32 cellular contexts compared by ENCODE assay signal in the genomic region with DNA sequence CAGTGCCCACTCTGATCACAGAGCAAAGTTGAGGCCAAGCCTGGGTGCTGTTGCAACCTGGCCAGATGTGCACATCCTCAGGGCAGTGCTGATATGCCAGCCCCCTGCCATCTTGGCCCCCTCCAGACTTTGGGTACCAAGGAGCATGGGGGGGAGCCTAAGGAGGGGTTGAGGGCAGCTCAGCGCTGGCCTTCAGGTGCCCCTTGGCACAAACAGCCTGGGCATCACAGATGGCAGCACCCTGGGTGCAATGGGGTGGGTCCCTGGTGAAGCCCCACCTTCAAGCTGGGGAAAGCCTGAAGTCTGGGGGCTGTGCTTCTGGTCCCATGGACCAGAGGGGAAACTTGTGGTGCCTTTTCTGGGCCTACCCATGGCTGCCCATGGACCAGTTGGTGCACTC.
A peak's percentile ranks its signal among the peaks of the same experiment; 100 is the strongest.
DNase-seq lines count a peak whose midpoint lies in the region; ATAC-seq and TF ChIP-seq lines count a peak whose summit lies in the region.
"Had no signal": no experiment of that assay in that cellular context is flagged by ENCODE, and none has a peak within 500 bp of the region (broad histone marks: within the 10 kb centered on the region; RNA-seq: fewer than 3 reads in every experiment).

No MANE protein-coding gene starts in this region.

- peaks cover 3% of the 10 kb centered on the region for H3K27me3 Mint-ChIP-seq in chondrocyte (ENCODE audit: low read depth)
- H3K27me3 Mint-ChIP-seq in neural progenitor cell (ENCODE audit: insufficient read depth, low read depth), result no peaks in the 10 kb centered on the region
- H3K27me3 Mint-ChIP-seq: B cell; CD4-positive, alpha-beta memory T cell; CD4-positive, alpha-beta T cell; CD4-positive, CD25-positive, alpha-beta regulatory T cell; CD8-positive, alpha-beta memory T cell had no signal

- H3K27ac ChIP-seq in aorta (ENCODE audit: low read depth in 1 of 2, low read length in 2 of 2) (no peak overlapping the region), Karpas-422 (ENCODE audit: low read length) (no peak overlapping the region), neural progenitor cell (no peak overlapping the region)
- H3K27ac ChIP-seq: 22Rv1, A549, BLaER1, C4-2B had no signal

- no peak overlapping the region for H3K9ac ChIP-seq in Karpas-422 (ENCODE audit: low read length)
- H3K9ac ChIP-seq in neural progenitor cell, result no peak overlapping the region
- H3K9ac ChIP-seq: BLaER1 had no signal

- H3K27ac Mint-ChIP-seq in chondrocyte (ENCODE audit: unreplicated experiment) (no peak overlapping the region), neural progenitor cell (no peak overlapping the region)
- H3K27ac Mint-ChIP-seq: B cell; CD4-positive, alpha-beta memory T cell; CD4-positive, alpha-beta T cell; CD4-positive, CD25-positive, alpha-beta regulatory T cell; CD8-positive, alpha-beta memory T cell; CD8-positive, alpha-beta T cell had no signal

- H3K36me3 ChIP-seq in aorta (ENCODE audit: control insufficient read depth in 1 of 2, insufficient read depth in 2 of 2, low read length in 1 of 2), result no peaks in the 10 kb centered on the region
- H3K36me3 ChIP-seq in Karpas-422 (ENCODE audit: insufficient read depth, low read length), result no peaks in the 10 kb centered on the region
- H3K36me3 ChIP-seq in neural progenitor cell, result no peaks in the 10 kb centered on the region
- H3K36me3 ChIP-seq: BE2C; BLaER1; BLaER1 treated with 17β-estradiol and CSF1 and Interleukin-3, amounts not matched to agents 10 nM and 100 nM had no signal

- H3K9me3 Mint-ChIP-seq in chondrocyte (ENCODE audit: low read depth), result peaks cover 3% of the 10 kb centered on the region
- H3K9me3 Mint-ChIP-seq in neural progenitor cell, result peaks cover 3% of the 10 kb centered on the region
- H3K9me3 Mint-ChIP-seq: CD4-positive, alpha-beta T cell had no signal

- TF ChIP-seq CTCF in chondrocyte (IDR thresholded peaks at IDR 0.05) (no peak), neural progenitor cell (IDR thresholded peaks at IDR 0.05) (no peak)

- H3K36me3 Mint-ChIP-seq in chondrocyte (ENCODE audit: low read depth) (no peaks in the 10 kb centered on the region), neural progenitor cell (no peaks in the 10 kb centered on the region)
- H3K36me3 Mint-ChIP-seq: CD14-positive monocyte; CD4-positive, alpha-beta memory T cell; CD4-positive, CD25-positive, alpha-beta regulatory T cell; CD8-positive, alpha-beta memory T cell; CD8-positive, alpha-beta T cell had no signal

- H4K20me1 ChIP-seq in Karpas-422 (ENCODE audit: insufficient read depth, low read depth, low read length) (no peaks in the 10 kb centered on the region), neural progenitor cell (ENCODE audit: low read depth) (no peaks in the 10 kb centered on the region)
- H4K20me1 ChIP-seq: BLaER1; BLaER1 treated with 17β-estradiol and CSF1 and Interleukin-3, amounts not matched to agents 10 nM and 100 nM had no signal

- peak; percentile 60 for DNase-seq in chondrocyte (ENCODE audit: low spot score)
- no peak for DNase-seq in aorta
- no peak for DNase-seq in Karpas-422
- DNase-seq in neural progenitor cell (ENCODE audit: low spot score), result no peak
- DNase-seq: 8988T; ACHN; AML-193; BE2C; C1 segment of cervical spinal cord; Caco-2; Calu3; CD4-positive, alpha-beta memory T cell; CD4-positive, alpha-beta T cell; CD4-positive, CD25-positive, alpha-beta regulatory T cell; CD8-positive, alpha-beta memory T cell; CD8-positive, alpha-beta T cell; COR-L47; DMS 273 treated with DMSO at 0.1 percent for 48 hours; DMS153; DMS79; DMS79 treated with DMSO at 0.1 percent for 48 hours; DND-41; EL had no signal

- ATAC-seq in esophagus mucosa (peak; percentile 13), aorta (ENCODE audit: low FRiP score) (peak; percentile 11), GM19452 (IDR thresholded peaks at IDR 0.05; ENCODE audit: unreplicated experiment) (no peak)
- ATAC-seq: A549; CD8-positive, alpha-beta T cell had no signal

- no peaks in the 10 kb centered on the region for H3K9me2 ChIP-seq in Karpas-422 (replicated peaks; ENCODE audit: insufficient read depth, low read length)

- H3K9me3 ChIP-seq in aorta (ENCODE audit: control insufficient read depth, low read length) (no peaks in the 10 kb centered on the region), Karpas-422 (ENCODE audit: low read length) (peaks cover 27% of the 10 kb centered on the region), neural progenitor cell (ENCODE audit: low read depth) (no peaks in the 10 kb centered on the region)
- H3K9me3 ChIP-seq: A549, BE2C, Caco-2 had no signal

- H3K4me2 ChIP-seq in Karpas-422 (ENCODE audit: low read depth, low read length, poor library complexity, severe bottlenecking), result no peak overlapping the region
- no peak overlapping the region for H3K4me2 ChIP-seq in neural progenitor cell
- H3K4me2 ChIP-seq: A549; BLaER1; BLaER1 treated with 17β-estradiol and CSF1 and Interleukin-3, amounts not matched to agents 10 nM and 100 nM had no signal

- 67 to 100% methylated on average over 1 of the region's 1 CpG for WGBS in aorta, 2 donors

- no peaks in the 10 kb centered on the region for H3K27me3 ChIP-seq in aorta (ENCODE audit: control insufficient read depth in 1 of 2, insufficient read depth in 2 of 2, low read length in 1 of 2)
- no peaks in the 10 kb centered on the region for H3K27me3 ChIP-seq in Karpas-422 (ENCODE audit: low read length)
- H3K27me3 ChIP-seq in neural progenitor cell, result no peaks in the 10 kb centered on the region
- H3K27me3 ChIP-seq: BE2C had no signal

- intact Hi-C loops in aorta (cut with DNase I), result no loop called here

- no peak overlapping the region for H3K4me3 ChIP-seq in aorta (ENCODE audit: low read length in 2 of 2)
- no peak overlapping the region for H3K4me3 ChIP-seq in Karpas-422 (ENCODE audit: low read length)
- H3K4me3 ChIP-seq in neural progenitor cell, result no peak overlapping the region
- H3K4me3 ChIP-seq: A549; BLaER1; BLaER1 treated with 17β-estradiol and CSF1 and Interleukin-3, amounts not matched to agents 10 nM and 100 nM had no signal

- no peaks in the 10 kb centered on the region for H3F3A ChIP-seq in neural progenitor cell (ENCODE audit: low read depth)

- H3K4me1 ChIP-seq in aorta (ENCODE audit: control insufficient read depth in 1 of 2, insufficient read depth in 2 of 2, low read length in 2 of 2) (no peaks in the 10 kb centered on the region), Karpas-422 (ENCODE audit: low read length) (no peaks in the 10 kb centered on the region), neural progenitor cell (no peaks in the 10 kb centered on the region)
- H3K4me1 ChIP-seq: A549, BE2C, BLaER1, Caco-2 had no signal

- H2AFZ ChIP-seq in Karpas-422 (ENCODE audit: low read length), result no peak overlapping the region
- no peak overlapping the region for H2AFZ ChIP-seq in neural progenitor cell (replicated peaks)

- no peaks in the 10 kb centered on the region for H3K79me2 ChIP-seq in Karpas-422 (ENCODE audit: low read length)
- H3K79me2 ChIP-seq in neural progenitor cell (ENCODE audit: low read depth), result no peaks in the 10 kb centered on the region

- H3K4me1 Mint-ChIP-seq in chondrocyte (ENCODE audit: low read depth), result no peaks in the 10 kb centered on the region
- H3K4me1 Mint-ChIP-seq in neural progenitor cell, result no peaks in the 10 kb centered on the region
- H3K4me1 Mint-ChIP-seq: B cell; CD14-positive monocyte; CD4-positive, alpha-beta memory T cell; CD4-positive, CD25-positive, alpha-beta regulatory T cell; CD8-positive, alpha-beta memory T cell had no signal

- H3K4me3 Mint-ChIP-seq in chondrocyte (ENCODE audit: unreplicated experiment), result no peak overlapping the region
- no peak overlapping the region for H3K4me3 Mint-ChIP-seq in neural progenitor cell
- H3K4me3 Mint-ChIP-seq: B cell; CD14-positive monocyte; CD4-positive, alpha-beta memory T cell; CD4-positive, alpha-beta T cell; CD4-positive, CD25-positive, alpha-beta regulatory T cell; CD8-positive, alpha-beta memory T cell; CD8-positive, alpha-beta T cell had no signal
